In the genomic region with DNA sequence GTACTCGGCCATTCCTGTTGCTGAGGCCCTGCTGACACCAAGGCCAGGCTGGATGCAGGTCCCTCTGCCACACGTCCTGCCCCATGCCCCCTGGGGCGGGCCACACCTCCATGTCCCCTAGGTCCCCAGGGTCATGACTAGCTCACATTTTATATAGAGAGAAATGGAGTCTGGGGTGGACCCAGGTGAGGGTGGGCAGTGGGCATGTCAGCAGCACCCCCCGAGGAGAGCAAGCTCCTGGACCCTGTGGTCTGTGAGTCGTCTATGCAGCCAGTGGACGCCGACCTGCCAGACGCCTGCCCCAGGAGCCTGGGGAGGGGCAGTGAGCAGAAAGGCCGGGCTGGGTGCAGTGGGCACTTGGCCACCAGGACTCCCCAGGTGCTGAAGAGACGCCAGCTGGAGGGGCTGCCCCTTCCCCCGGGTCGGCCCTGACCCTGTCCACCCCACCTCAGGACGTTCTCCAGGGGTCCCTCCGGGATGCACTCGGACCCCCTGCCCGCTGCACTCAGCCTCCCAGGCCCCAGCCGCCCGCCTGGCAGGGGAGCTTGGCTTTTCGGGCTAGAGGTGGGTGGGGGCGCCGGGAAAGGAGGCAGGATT, we compare ENCODE assay signal across 8 cellular contexts. TPM values are rescaled to one million over a fixed set of nuclear protein-coding genes. Genes with fewer than 3 reads are reported as not detected.
A peak's percentile ranks its signal among the peaks of the same experiment; 100 is the strongest.
DNase-seq lines count a peak whose midpoint lies in the region; ATAC-seq and TF ChIP-seq lines count a peak whose summit lies in the region.
"Had no signal": no experiment of that assay in that cellular context is flagged by ENCODE, and none has a peak within 500 bp of the region (broad histone marks: within the 10 kb centered on the region; RNA-seq: fewer than 3 reads in every experiment).

No MANE protein-coding gene starts in this region.

- TF ChIP-seq EP300 in SK-N-SH (IDR thresholded peaks at IDR 0.05; ENCODE audit: borderline replicate concordance in 1 of 2, low read depth in 1 of 2, low read length in 1 of 2), result no peak
- TF ChIP-seq EP300 in stomach (IDR thresholded peaks at IDR 0.05), result no peak

- peaks cover 14% of the 10 kb centered on the region for H3F3A ChIP-seq in SK-N-SH (replicated peaks; ENCODE audit: insufficient read depth)

- POLR2A ChIA-PET in SK-N-SH (lab: Yijun Ruan, JAX), result interaction anchor here (1.0 to 1.6 kb wide), 3 partner anchors 9 to 23 kb away, joined by 3 to 6 read pairs (median 3); partner anchors contain the start of gene SAMD11

- peak overlapping the region; percentile 44; the same call in 1 of the 2 replicates for H3K4me2 ChIP-seq in SK-N-SH

- CTCF ChIA-PET in SK-N-SH (lab: Yijun Ruan, JAX), result interaction anchor here (1.0 to 8.9 kb wide), 13 partner anchors 10 to 122 kb away, joined by 3 to 125 read pairs (median 10); partner anchors contain the start of genes NOC2L and SAMD11

- peaks cover 0 to 62% of the 10 kb centered on the region in 2 experiments; a peak in 1 of 4 replicates for H3K4me1 ChIP-seq in SK-N-SH (ENCODE audit: control insufficient read depth in 1 of 2, insufficient read depth in 2 of 2, low read depth in 1 of 2, low read length in 1 of 2)
- peaks cover 29% of the 10 kb centered on the region for H3K4me1 ChIP-seq in endodermal cell (ENCODE audit: control insufficient read depth, insufficient read depth, low read length)
- peaks cover 46 to 83% (median 65%) of the 10 kb centered on the region in 4 donors for H3K4me1 ChIP-seq in stomach

- no peak overlapping the region for H3K9ac ChIP-seq in SK-N-SH
- H3K9ac ChIP-seq in endodermal cell (ENCODE audit: extremely low read depth, low read length, poor library complexity, severe bottlenecking), result no peak overlapping the region

- WGBS in SK-N-SH (ENCODE audit: low lambda C conversion rate), result 28% methylated on average over 10 of the region's 21 CpGs
- 22 to 28% methylated on average over 13 to 21 of the region's 21 CpGs for WGBS in endodermal cell (ENCODE audit: insufficient coverage in 1 of 2, insufficient read length in 1 of 2), 2 experiments
- 18 to 34% (median 26%) methylated on average over 7 to 21 of the region's 21 CpGs for WGBS in stomach, 5 donors

- H3K27ac ChIP-seq in SK-N-SH (ENCODE audit: low read depth in 2 of 2, low read length in 1 of 2), result peak overlapping the region in 1 of 2 experiments; percentile 67; a peak in 2 of 4 replicates
- H3K27ac ChIP-seq in endodermal cell (ENCODE audit: low read depth, low read length), result no peak overlapping the region
- peak overlapping the region in 2 of 5 donors; percentile 83 to 84 for H3K27ac ChIP-seq in stomach

- H3K9me3 ChIP-seq in SK-N-SH (no peaks in the 10 kb centered on the region), endodermal cell (ENCODE audit: control insufficient read depth, low read length) (no peaks in the 10 kb centered on the region), stomach (no peaks in the 10 kb centered on the region)
- H3K9me3 ChIP-seq: transverse colon had no signal

- peak overlapping the region; percentile 76 for H3K4me3 Mint-ChIP-seq in endodermal cell

- H3K27me3 Mint-ChIP-seq in endodermal cell (ENCODE audit: insufficient read depth), result peaks cover 30% of the 10 kb centered on the region

- no peak overlapping the region for H2AFZ ChIP-seq in SK-N-SH (ENCODE audit: low read depth)

- ATAC-seq in SK-N-SH treated with all-trans-retinoic acid at 6 μM for 48 hours, result no peak
- ATAC-seq in GM19395 (IDR thresholded peaks at IDR 0.05; ENCODE audit: unreplicated experiment), result no peak

- no peak for TF ChIP-seq POLR2A in stomach (IDR thresholded peaks at IDR 0.05)

- DNase-seq in SK-N-SH (no peak), endodermal cell (no peak), stomach (no peak), DMS153 (lab: John Stamatoyannopoulos, UW) (no peak)
- DNase-seq: stimulated activated CD4-positive, alpha-beta T cell treated with anti-CD3 and anti-CD28 coated beads, Interleukin-4, amount 100 ng/mL, for 24 hours had no signal

- H3K9me2 ChIP-seq in SK-N-SH, result no peaks in the 10 kb centered on the region

- no peaks in the 10 kb centered on the region for H4K20me1 ChIP-seq in SK-N-SH (ENCODE audit: insufficient read depth)

- H3K4me1 Mint-ChIP-seq in endodermal cell, result peaks cover 18% of the 10 kb centered on the region

- H3K9me3 Mint-ChIP-seq in endodermal cell, result no peaks in the 10 kb centered on the region

- TF ChIP-seq RAD21 in SK-N-SH (IDR thresholded peaks at IDR 0.05; ENCODE audit: low read length), result no peak

- no peaks in the 10 kb centered on the region for H3K27me3 ChIP-seq in SK-N-SH (ENCODE audit: insufficient read depth)
- peaks cover 28% of the 10 kb centered on the region for H3K27me3 ChIP-seq in endodermal cell (ENCODE audit: control insufficient read depth, insufficient read depth, low read length, poor library complexity, severe bottlenecking)
- peaks cover 0 to 93% (median 67%) of the 10 kb centered on the region in 3 donors for H3K27me3 ChIP-seq in stomach

- no peaks in the 10 kb centered on the region for H3K79me2 ChIP-seq in SK-N-SH (ENCODE audit: insufficient read depth)

- no peak overlapping the region for H3K4me3 ChIP-seq in SK-N-SH (ENCODE audit: low read depth in 2 of 2, low read length in 1 of 2)
- no peak overlapping the region for H3K4me3 ChIP-seq in endodermal cell (ENCODE audit: low read length)
- peak overlapping the region; percentile 41 to 61 (median 44) for H3K4me3 ChIP-seq in stomach

- no peak overlapping the region for H3K27ac Mint-ChIP-seq in endodermal cell

- TF ChIP-seq CTCF in SK-N-SH (IDR thresholded peaks at IDR 0.05) (no peak), endodermal cell (conservative IDR thresholded peaks at IDR 0.05) (peak; percentile 18), stomach (IDR thresholded peaks at IDR 0.05) (no peak)

- H3K36me3 Mint-ChIP-seq in endodermal cell (ENCODE audit: low read depth), result peaks cover 2% of the 10 kb centered on the region

- H3K36me3 ChIP-seq in SK-N-SH (replicated peaks in 1 of 2; ENCODE audit: control insufficient read depth in 1 of 2, insufficient read depth in 2 of 2, low read length in 1 of 2) (peaks cover 0 to 4% of the 10 kb centered on the region in 2 experiments), endodermal cell (ENCODE audit: control insufficient read depth, insufficient read depth, low read length) (no peaks in the 10 kb centered on the region), stomach (peaks cover 0 to 4% (median 4%) of the 10 kb centered on the region in 4 donors)
- H3K36me3 ChIP-seq: transverse colon had no signal

- intact Hi-C loops in stomach (cut with DNase I; ENCODE audit: low total_unique reads), result loop anchor here (5.0 kb wide), 1 partner anchor 37 kb away; no protein-coding TSS in a partner anchor

TF ChIP-seq in SK-N-SH, 30 proteins besides CTCF, POLR2A, EP300 and RAD21 (continues in another document):
- TF ChIP-seq SIN3A (IDR thresholded peaks at IDR 0.05; ENCODE audit: borderline replicate concordance, low read depth, low read length), result no peak
- no peak for TF ChIP-seq ELF1 (IDR thresholded peaks at IDR 0.05)
- no peak for TF ChIP-seq FOSL2 (IDR thresholded peaks at IDR 0.05; ENCODE audit: borderline replicate concordance, low read depth)
- no peak for TF ChIP-seq FOXJ3 (CRISPR knock-in tag; IDR thresholded peaks at IDR 0.05)
- no peak for TF ChIP-seq SMC3 (IDR thresholded peaks at IDR 0.05; ENCODE audit: low read depth, low read length)

RNA-seq across cellular contexts. Expression of gene SAMD11, which starts 15.9 kb away (rescaled TPM):
- polyA plus RNA-seq in SK-N-SH (2012; rRNA removed), result 2.1 and 3.7 TPM in 2 replicates
- polyA plus RNA-seq in SK-N-SH (2012; cell fraction: cytosol; rRNA removed), result 1.8 and 2.7 TPM in 2 replicates
- polyA plus RNA-seq in SK-N-SH (2012; cell fraction: nucleus; rRNA removed), result 16.3 and 25.0 TPM in 2 replicates
- 100 to 1,000 TPM; 152 to 156 TPM for total RNA-seq in endodermal cell
- polyA plus RNA-seq in endodermal cell (2013, experiment 1 of 2), result 28.0 TPM
- 26.1 TPM for polyA plus RNA-seq in endodermal cell (2013, experiment 2 of 2)
- total RNA-seq in stomach, result 1 to 10 TPM in 4 of 5 donors, not detected in 1; 3.6 to 9.8 (median 4.7) TPM
- 10 to 100 TPM in 1 of 3 donors, 1 to 10 TPM in 2; 3.5 to 23.3 (median 4.3) TPM for polyA plus RNA-seq in stomach

RNA-seq across cellular contexts. Expression of gene NOC2L, which starts 19.4 kb away (rescaled TPM):
- polyA plus RNA-seq in SK-N-SH (2012; rRNA removed), result 114 and 124 TPM in 2 replicates
- 77.5 and 83.1 TPM in 2 replicates for polyA plus RNA-seq in SK-N-SH (2012; cell fraction: cytosol; rRNA removed)
- 214 and 215 TPM in 2 replicates for polyA plus RNA-seq in SK-N-SH (2012; cell fraction: nucleus; rRNA removed)
- 10 to 100 TPM; 83.5 to 97.3 TPM for total RNA-seq in endodermal cell
- polyA plus RNA-seq in endodermal cell (2013, experiment 1 of 2), result 62.0 TPM
- 55.3 TPM for polyA plus RNA-seq in endodermal cell (2013, experiment 2 of 2)
- 10 to 100 TPM; 30.4 to 69.2 (median 40.3) TPM for total RNA-seq in stomach
- 10 to 100 TPM; 33.5 to 57.9 (median 50.1) TPM for polyA plus RNA-seq in stomach

RNA-seq across cellular contexts. Expression of gene KLHL17, which starts 20.8 kb away (rescaled TPM):
- polyA plus RNA-seq in SK-N-SH (2012; rRNA removed) (27.3 and 28.1 TPM in 2 replicates), stomach (10 to 100 TPM in 1 of 3 donors, 1 to 10 TPM in 2; 6.0 to 19.3 (median 7.2) TPM)
- polyA plus RNA-seq in SK-N-SH (2012; cell fraction: cytosol; rRNA removed), result 3.6 and 5.7 TPM in 2 replicates
- 220 and 295 TPM in 2 replicates for polyA plus RNA-seq in SK-N-SH (2012; cell fraction: nucleus; rRNA removed)
- total RNA-seq in endodermal cell (10 to 100 TPM; 49.2 to 58.2 TPM), stomach (10 to 100 TPM in 2 of 5 donors, 1 to 10 TPM in 3; 1.7 to 99.9 (median 8.1) TPM)
- 41.1 TPM for polyA plus RNA-seq in endodermal cell (2013, experiment 1 of 2)
- 32.2 TPM for polyA plus RNA-seq in endodermal cell (2013, experiment 2 of 2)

RNA-seq across cellular contexts. Expression of gene PLEKHN1, which starts 26.7 kb away (rescaled TPM):
- polyA plus RNA-seq in SK-N-SH (2012; rRNA removed) (not detected in 2 replicates), stomach (10 to 100 TPM in 1 of 3 donors, 1 to 10 TPM in 1, not detected in 1; 2.9 to 13.6 TPM)
- polyA plus RNA-seq in SK-N-SH (2012; cell fraction: cytosol; rRNA removed), result not detected in 2 replicates
- polyA plus RNA-seq in SK-N-SH (2012; cell fraction: nucleus; rRNA removed), result 0.13 and 0.25 TPM in 2 replicates
- total RNA-seq in endodermal cell (1 to 10 TPM; 1.5 to 4.6 TPM), stomach (10 to 100 TPM in 1 of 5 donors, under 1 TPM in 3, not detected in 1; 0.29 to 29.2 (median 0.50) TPM)
- not detected for polyA plus RNA-seq in endodermal cell (2013, experiment 1 of 2)
- polyA plus RNA-seq in endodermal cell (2013, experiment 2 of 2), result 0.29 TPM

RNA-seq across cellular contexts. Expression of gene PERM1, which starts 42.3 kb away (rescaled TPM):
- polyA plus RNA-seq in SK-N-SH (2012; rRNA removed) (0.18 and 0.25 TPM in 2 replicates), stomach (under 1 TPM; 0.37 to 0.88 (median 0.46) TPM)
- 0.13 and 0.18 TPM in 2 replicates for polyA plus RNA-seq in SK-N-SH (2012; cell fraction: cytosol; rRNA removed)
- 0.73 and 1.4 TPM in 2 replicates for polyA plus RNA-seq in SK-N-SH (2012; cell fraction: nucleus; rRNA removed)
- total RNA-seq in endodermal cell (not detected), stomach (under 1 TPM in 1 of 5 donors, not detected in 4; 0.43 TPM)
- polyA plus RNA-seq in endodermal cell (2013, experiment 1 of 2), result not detected
- not detected for polyA plus RNA-seq in endodermal cell (2013, experiment 2 of 2)

Comparison
In these comparisons a context has a peak if more than half of its experiments do, and no peak if none do; other contexts are left out.
1. H3K4me3 ChIP-seq: peak in stomach (4 of 4); none in SK-N-SH (0 of 2) and endodermal cell (single experiment).
2. RNA of gene SAMD11, which starts 15.9 kb away (total RNA-seq): 152 to 156 TPM in endodermal cell; 3.6 to 9.8 TPM in stomach; every median in the first group is over 10 times any median in the second.